Comparison of ENCODE assay signal across 8 cellular contexts in genomic region chr6:170437719-170438401, GRCh38.
DNase-seq lines count a peak whose midpoint lies in the region; ATAC-seq and TF ChIP-seq lines count a peak whose summit lies in the region.

No MANE protein-coding gene starts in this region.

- no peaks in the 10 kb centered on the region for H3K27me3 ChIP-seq in H9 (ENCODE audit: insufficient read depth, low read length)
- H3K27me3 ChIP-seq in gastrocnemius medialis: no peaks in the 10 kb centered on the region

- peak overlapping the region; percentile 21; the same call in 1 of the 2 replicates for H3K4ac ChIP-seq in H9 (ENCODE audit: low read depth, low read length)

- no peak overlapping the region for H2BK20ac ChIP-seq in H9 (ENCODE audit: low read depth, low read length, poor library complexity, severe bottlenecking)

- TF ChIP-seq POLR2A in gastrocnemius medialis (IDR thresholded peaks at IDR 0.05): no peak

- H3K79me2 ChIP-seq in H9 (ENCODE audit: insufficient read depth, low read length): no peaks in the 10 kb centered on the region

- no peak overlapping the region for H2AK5ac ChIP-seq in H9 (ENCODE audit: insufficient read length, low read length)

- H3K27me3 Mint-ChIP-seq in H9 (ENCODE audit: low read depth) (peaks cover 6% of the 10 kb centered on the region), T-helper 17 cell (peaks cover 26% of the 10 kb centered on the region)

- CTCF ChIA-PET in HEK293T (lab: Yijun Ruan, JAX): no interaction called here

- POLR2A ChIA-PET in HEK293T (lab: Yijun Ruan, JAX): no interaction called here

- H3K36me3 ChIP-seq in gastrocnemius medialis: no peaks in the 10 kb centered on the region

- H3T11ph ChIP-seq in H9 (ENCODE audit: low read length): no peak overlapping the region

- TF ChIP-seq CTCF in H9 (conservative IDR thresholded peaks at IDR 0.05) (no peak), fibroblast of pulmonary artery (IDR thresholded peaks at IDR 0.05; ENCODE audit: low read length, missing control alignments) (no peak), gastrocnemius medialis (IDR thresholded peaks at IDR 0.05 in 4 of 5, conservative IDR thresholded peaks at IDR 0.05 in 1 of 5) (no peak)

- no peak overlapping the region for H2BK5ac ChIP-seq in H9 (ENCODE audit: insufficient read length, low read length)

- H2AFZ ChIP-seq in H9 (ENCODE audit: low read length): no peak overlapping the region

- WGBS in H9 (ENCODE audit: extremely low coverage, insufficient read length, low lambda C conversion rate): no CpG with 5 or more reads among the region's 12 CpGs

- no peak overlapping the region for H3K9ac ChIP-seq in H9 (ENCODE audit: extremely low read depth, insufficient read length, low read length)

- ATAC-seq in T-helper 17 cell: no peak
- no peak for ATAC-seq in gastrocnemius medialis
- ATAC-seq in GM18520 (IDR thresholded peaks at IDR 0.05; ENCODE audit: unreplicated experiment): no peak

- H3K4me2 ChIP-seq in H9 (ENCODE audit: insufficient read depth, insufficient read length, low read length): no peak overlapping the region

- H2BK12ac ChIP-seq in H9 (ENCODE audit: insufficient read length, low read depth, low read length): no peak overlapping the region

- H4K8ac ChIP-seq in H9 (replicated peaks; ENCODE audit: insufficient read length, low read depth, low read length): no peak overlapping the region

- in situ Hi-C loops in gastrocnemius medialis (cut with MboI; ENCODE audit: low sequenced_read_pairs in 4 of 4): no loop called here

- H3K14ac ChIP-seq in H9 (ENCODE audit: insufficient read depth, low read length): peak overlapping the region; percentile 10

- peaks cover 0 to 9% (median 5%) of the 10 kb centered on the region in 3 experiments; a peak in 5 of 7 replicates for H3K36me3 Mint-ChIP-seq in H9 (ENCODE audit: insufficient read depth in 1 of 3, low read depth in 3 of 3)
- H3K36me3 Mint-ChIP-seq in T-helper 17 cell (ENCODE audit: low read depth): no peaks in the 10 kb centered on the region

- no peak overlapping the region for H3K23ac ChIP-seq in H9 (ENCODE audit: insufficient read length, low read depth, low read length)

- no peak overlapping the region for H3K27ac ChIP-seq in H9 (ENCODE audit: insufficient read length, low read depth, low read length)
- peak overlapping the region; percentile 84 to 97 (median 92) for H3K27ac ChIP-seq in gastrocnemius medialis

- H4K5ac ChIP-seq in H9 (ENCODE audit: insufficient read length, low read depth, low read length): no peak overlapping the region

- no peak overlapping the region; a peak in 1 of 5 replicates for H3K4me3 Mint-ChIP-seq in H9
- H3K4me3 Mint-ChIP-seq in T-helper 17 cell: peak overlapping the region; percentile 41

- DNase-seq in H9: peak; percentile 22
- DNase-seq in T-helper 17 cell: no peak
- no peak for DNase-seq in fibroblast of pulmonary artery (ENCODE audit: low read depth)
- no peak for DNase-seq in gastrocnemius medialis
- no peak for DNase-seq in NCI-H146 (lab: John Stamatoyannopoulos, UW)
- no peak for DNase-seq in HEK293T (ENCODE audit: extremely low spot score)
- DNase-seq in activated CD4-positive, alpha-beta T cell treated with anti-CD3 and anti-CD28 coated beads, Interleukin-2, amount 50 U/mL, for 4 hours: no peak

- peak overlapping the region; percentile 46 for H3K18ac ChIP-seq in H9 (ENCODE audit: insufficient read length, low read depth, low read length)

- no peak overlapping the region for H3K56ac ChIP-seq in H9 (ENCODE audit: insufficient read length, low read depth, low read length)

- no peak overlapping the region for H4K91ac ChIP-seq in H9 (ENCODE audit: insufficient read length, low read depth, low read length)

- H3K27ac Mint-ChIP-seq in H9: peak overlapping the region in 1 of 3 experiments; percentile 65; a peak in 2 of 7 replicates
- H3K27ac Mint-ChIP-seq in T-helper 17 cell: no peak overlapping the region

- H3K23me2 ChIP-seq in H9 (ENCODE audit: insufficient read length, low read depth, low read length, poor library complexity, severe bottlenecking): no peaks in the 10 kb centered on the region

- no peak overlapping the region for H2BK15ac ChIP-seq in H9 (ENCODE audit: low read depth, low read length)

- peaks cover 0 to 4% of the 10 kb centered on the region in 2 experiments; a peak in 3 of 5 replicates for H3K9me3 Mint-ChIP-seq in H9

- H3K4me1 ChIP-seq in H9 (ENCODE audit: insufficient read depth, low read length): no peaks in the 10 kb centered on the region
- peaks cover 34 to 59% of the 10 kb centered on the region in 2 donors for H3K4me1 ChIP-seq in gastrocnemius medialis

- H3K4me1 Mint-ChIP-seq in H9 (peaks cover 16 to 31% of the 10 kb centered on the region in 2 experiments), T-helper 17 cell (peaks cover 4% of the 10 kb centered on the region)

- H4K20me1 ChIP-seq in H9 (ENCODE audit: control insufficient read depth, insufficient read depth, insufficient read length): no peaks in the 10 kb centered on the region

- no peaks in the 10 kb centered on the region for H3K9me3 ChIP-seq in H9 (ENCODE audit: control insufficient read depth, low read depth, low read length)
- no peaks in the 10 kb centered on the region for H3K9me3 ChIP-seq in T-helper 17 cell (ENCODE audit: control insufficient read depth, low read length, poor library complexity, severe bottlenecking)
- no peaks in the 10 kb centered on the region for H3K9me3 ChIP-seq in gastrocnemius medialis

- intact Hi-C loops in gastrocnemius medialis (cut with DNase I; ENCODE audit: low total_unique reads): loop anchor here (2.0 kb wide), 2 partner anchors 65 to 85 kb away; no protein-coding TSS in a partner anchor

- H3K4me3 ChIP-seq in fibroblast of pulmonary artery (replicated peaks; ENCODE audit: low read depth, low read length): peak overlapping the region; percentile 19
- H3K4me3 ChIP-seq in gastrocnemius medialis: peak overlapping the region; percentile 23 to 38 (median 26)

- no peaks in the 10 kb centered on the region for H3K79me1 ChIP-seq in H9 (ENCODE audit: insufficient read depth, low read depth, low read length, poor library complexity, severe bottlenecking)

- H2BK120ac ChIP-seq in H9 (ENCODE audit: low read depth, low read length, poor library complexity, severe bottlenecking): no peak overlapping the region

TF ChIP-seq in HEK293T, 16 proteins besides CTCF, POLR2A, EP300 and RAD21:
- TF ChIP-seq FOXM1 (IDR thresholded peaks at IDR 0.05; ENCODE audit: borderline replicate concordance): no peak
- no peak for TF ChIP-seq L3MBTL2 (conservative IDR thresholded peaks at IDR 0.05)
- TF ChIP-seq ARNT (IDR thresholded peaks at IDR 0.05): no peak
- TF ChIP-seq SUZ12 (IDR thresholded peaks at IDR 0.05): no peak
- TF ChIP-seq SP1 (IDR thresholded peaks at IDR 0.05): no peak
- no peak for TF ChIP-seq BHLHE40 (IDR thresholded peaks at IDR 0.05; ENCODE audit: borderline replicate concordance)
- no peak for TF ChIP-seq CTBP1 (IDR thresholded peaks at IDR 0.05; ENCODE audit: borderline replicate concordance)
- no peak for TF ChIP-seq FOXA1 (IDR thresholded peaks at IDR 0.05)
- no peak for TF ChIP-seq ZNF384 (IDR thresholded peaks at IDR 0.05)
- TF ChIP-seq PKNOX1 (IDR thresholded peaks at IDR 0.05): no peak
- no peak for TF ChIP-seq ELF4 (IDR thresholded peaks at IDR 0.05)
- no peak for TF ChIP-seq FOXK2 (IDR thresholded peaks at IDR 0.05)
- TF ChIP-seq HDGF (IDR thresholded peaks at IDR 0.05; ENCODE audit: borderline replicate concordance): no peak
- no peak for TF ChIP-seq TARDBP (IDR thresholded peaks at IDR 0.05)
- no peak for TF ChIP-seq NFRKB (IDR thresholded peaks at IDR 0.05)
